In genomic region chr17:81237591-81238489, GRCh38 we compare ENCODE assay signal across 8 cellular contexts. TPM values are rescaled to one million over a fixed set of nuclear protein-coding genes. Genes with fewer than 3 reads are reported as not detected.
DNase-seq lines count a peak whose midpoint lies in the region; ATAC-seq, FAIRE-seq and TF ChIP-seq lines count a peak whose summit lies in the region.

No MANE protein-coding gene starts in this region.

- intact Hi-C loops in kidney (cut with DNase I) (no loop called here), thyroid gland (cut with DNase I) (loop anchor here (5.0 kb wide), 1 partner anchor 96 kb away; no protein-coding TSS in a partner anchor)

- no peaks in the 10 kb centered on the region for H3K27me3 ChIP-seq in thyroid gland

- H3K4me3 ChIP-seq in kidney (ENCODE audit: low read length in 2 of 2) (peak overlapping the region; percentile 64 to 87), thyroid gland (replicated peaks in 1 of 3) (peak overlapping the region; percentile 64 to 98 (median 85))

- peak overlapping the region; percentile 41 to 62 for H3K9ac ChIP-seq in kidney (ENCODE audit: low read length in 2 of 2)

- H3K27me3 Mint-ChIP-seq in T-helper 2 cell treated with Interferon-gamma antibody and Interleukin-4, amounts not matched to agents 5 μg/mL and 100 μg/mL, for 36 hours (ENCODE audit: low read depth): no peaks in the 10 kb centered on the region

- H3K4me1 ChIP-seq in kidney (ENCODE audit: control insufficient read depth in 1 of 2, insufficient read depth in 1 of 2, low read depth in 1 of 2, low read length in 2 of 2) (peaks cover 8 to 19% of the 10 kb centered on the region in 2 donors), thyroid gland (peaks cover 20 to 22% of the 10 kb centered on the region in 2 donors)

- DNase-seq in T-helper 2 cell treated with Interferon-gamma antibody and Interleukin-4, amounts not matched to agents 5 μg/mL and 100 μg/mL, for 36 hours (ENCODE audit: low spot score): no peak
- DNase-seq in T-helper 2 cell: no peak
- DNase-seq in activated naive CD4-positive, alpha-beta T cell treated with anti-CD3 and anti-CD28 coated beads, Interleukin-2, amount 50 U/mL, for 72 hours (ENCODE audit: low spot score in 2 of 2): no peak
- DNase-seq in kidney: peak; percentile 72
- no peak for DNase-seq in thyroid gland
- DNase-seq in stimulated activated naive CD4-positive, alpha-beta T cell treated with Interleukin-2 at 50 U/mL for 16 hours (lab: John Stamatoyannopoulos, UW): no peak

- no peak for TF ChIP-seq CTCF in kidney (IDR thresholded peaks at IDR 0.05; ENCODE audit: borderline replicate concordance, extremely low read depth, insufficient read depth)
- TF ChIP-seq CTCF in thyroid gland (IDR thresholded peaks at IDR 0.05): no peak

- peaks cover 0 to 4% of the 10 kb centered on the region in 2 donors for H3K36me3 ChIP-seq in kidney (ENCODE audit: control insufficient read depth in 1 of 2, insufficient read depth in 2 of 2, low read length in 2 of 2)
- peaks cover 0 to 3% of the 10 kb centered on the region in 2 donors for H3K36me3 ChIP-seq in thyroid gland

- peaks cover 16% of the 10 kb centered on the region for H3K4me1 Mint-ChIP-seq in T-helper 2 cell treated with Interferon-gamma antibody and Interleukin-4, amounts not matched to agents 5 μg/mL and 100 μg/mL, for 36 hours (ENCODE audit: low read depth)

- H3K9me3 ChIP-seq in kidney (ENCODE audit: control insufficient read depth in 1 of 2, low read length in 2 of 2) (no peaks in the 10 kb centered on the region), thyroid gland (no peaks in the 10 kb centered on the region)

- no peak overlapping the region for H3K27ac ChIP-seq in kidney (ENCODE audit: low read depth in 2 of 2, low read length in 2 of 2)
- H3K27ac ChIP-seq in thyroid gland: no peak overlapping the region

- ATAC-seq in activated naive CD4-positive, alpha-beta T cell treated with anti-CD3 and anti-CD28 coated beads, Interleukin-2, amount 50 U/mL, for 72 hours: no peak
- ATAC-seq in HG02623 (IDR thresholded peaks at IDR 0.05; ENCODE audit: unreplicated experiment) (no peak), HG02884 (IDR thresholded peaks at IDR 0.05; ENCODE audit: unreplicated experiment) (no peak)

- peak overlapping the region; percentile 69 for H3K27ac Mint-ChIP-seq in T-helper 2 cell treated with Interferon-gamma antibody and Interleukin-4, amounts not matched to agents 5 μg/mL and 100 μg/mL, for 36 hours
- peak overlapping the region; percentile 9 to 23 for H3K27ac Mint-ChIP-seq in activated naive CD4-positive, alpha-beta T cell treated with anti-CD3 and anti-CD28 coated beads, Interleukin-2, amount 50 U/mL, for 72 hours

- no peaks in the 10 kb centered on the region for H3K9me3 Mint-ChIP-seq in T-helper 2 cell treated with Interferon-gamma antibody and Interleukin-4, amounts not matched to agents 5 μg/mL and 100 μg/mL, for 36 hours
- no peaks in the 10 kb centered on the region for H3K9me3 Mint-ChIP-seq in activated naive CD4-positive, alpha-beta T cell treated with anti-CD3 and anti-CD28 coated beads, Interleukin-2, amount 50 U/mL, for 72 hours

- peak overlapping the region; percentile 79 for H3K4me3 Mint-ChIP-seq in T-helper 2 cell treated with Interferon-gamma antibody and Interleukin-4, amounts not matched to agents 5 μg/mL and 100 μg/mL, for 36 hours

- TF ChIP-seq POLR2A in thyroid gland (IDR thresholded peaks at IDR 0.05): no peak

- H3K36me3 Mint-ChIP-seq in T-helper 2 cell treated with Interferon-gamma antibody and Interleukin-4, amounts not matched to agents 5 μg/mL and 100 μg/mL, for 36 hours (ENCODE audit: low read depth): peaks cover 10% of the 10 kb centered on the region
- peaks cover 8 to 18% of the 10 kb centered on the region in 2 donors for H3K36me3 Mint-ChIP-seq in activated naive CD4-positive, alpha-beta T cell treated with anti-CD3 and anti-CD28 coated beads, Interleukin-2, amount 50 U/mL, for 72 hours

- 47 to 54% methylated on average over 31 to 36 of the region's 36 CpGs for WGBS in thyroid gland, 2 donors

- FAIRE-seq in kidney (lab: Jason Lieb, UNC): no peak

RNA-seq across cellular contexts. Expression of gene TEPSIN, which starts 1.0 kb away (rescaled TPM):
- 10 to 100 TPM; 23.2 to 38.7 TPM for total RNA-seq in activated naive CD4-positive, alpha-beta T cell treated with anti-CD3 and anti-CD28 coated beads, Interleukin-2, amount 50 U/mL, for 72 hours
- 42.8 TPM for total RNA-seq in kidney
- 13.9 TPM for polyA plus RNA-seq in kidney (ENCODE audit: insufficient read depth, low read depth, low replicate concordance)
- total RNA-seq in thyroid gland: 10 to 100 TPM; 37.9 to 82.2 (median 64.9) TPM

RNA-seq across cellular contexts. Expression of gene NDUFAF8, which starts 1.3 kb away (rescaled TPM):
- total RNA-seq in activated naive CD4-positive, alpha-beta T cell treated with anti-CD3 and anti-CD28 coated beads, Interleukin-2, amount 50 U/mL, for 72 hours: 10 to 100 TPM; 50.1 to 52.5 TPM
- total RNA-seq in kidney: 38.6 TPM
- 134 TPM for polyA plus RNA-seq in kidney (ENCODE audit: insufficient read depth, low read depth, low replicate concordance)
- total RNA-seq in thyroid gland: 100 to 1,000 TPM in 1 of 4 donors, 10 to 100 TPM in 3; 17.0 to 107 (median 53.7) TPM

RNA-seq across cellular contexts. Expression of gene CEP131, which starts 15.1 kb away (rescaled TPM):
- 10 to 100 TPM; 10.0 to 14.6 TPM for total RNA-seq in activated naive CD4-positive, alpha-beta T cell treated with anti-CD3 and anti-CD28 coated beads, Interleukin-2, amount 50 U/mL, for 72 hours
- total RNA-seq in kidney (7.5 TPM), thyroid gland (10 to 100 TPM in 1 of 4 donors, 1 to 10 TPM in 3; 6.9 to 12.0 (median 8.6) TPM)
- polyA plus RNA-seq in kidney (ENCODE audit: insufficient read depth, low read depth, low replicate concordance): 6.9 TPM

RNA-seq across cellular contexts. Expression of gene SLC38A10, which starts 57.3 kb away (rescaled TPM):
- total RNA-seq in activated naive CD4-positive, alpha-beta T cell treated with anti-CD3 and anti-CD28 coated beads, Interleukin-2, amount 50 U/mL, for 72 hours: 10 to 100 TPM; 19.9 to 72.0 TPM
- total RNA-seq in kidney (89.7 TPM), thyroid gland (100 to 1,000 TPM in 3 of 4 donors, 10 to 100 TPM in 1; 81.8 to 140 (median 121) TPM)
- polyA plus RNA-seq in kidney (ENCODE audit: insufficient read depth, low read depth, low replicate concordance): 72.7 TPM
